15 cellular contexts compared by ENCODE assay signal in the genomic region with DNA sequence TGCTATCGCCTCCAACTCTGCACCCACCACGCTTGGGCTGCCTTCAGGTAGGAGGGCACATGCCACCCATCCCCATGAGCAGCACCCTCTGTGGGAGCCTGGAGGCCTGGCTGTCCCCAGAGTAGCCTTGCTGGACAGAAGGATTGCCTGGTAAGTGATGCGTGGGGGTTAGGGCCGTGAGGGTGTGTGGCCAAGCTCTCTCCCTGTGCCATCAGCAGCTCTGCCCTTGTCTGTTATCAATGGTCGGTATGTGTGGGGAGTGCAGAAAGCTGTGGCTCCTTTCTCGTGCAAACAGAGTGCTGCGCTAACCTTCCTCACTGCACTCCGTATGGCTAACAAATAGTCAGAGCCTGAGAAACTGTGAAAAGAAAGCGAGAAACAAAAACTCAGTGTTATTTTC.
DNase-seq lines count a peak whose midpoint lies in the region; ATAC-seq, FAIRE-seq and TF ChIP-seq lines count a peak whose summit lies in the region.
"Had no signal": no experiment of that assay in that cellular context is flagged by ENCODE, and none has a peak within 500 bp of the region (broad histone marks: within the 10 kb centered on the region; RNA-seq: fewer than 3 reads in every experiment).

No MANE protein-coding gene starts in this region.

- H3K4me1 ChIP-seq in HUES64 (ENCODE audit: insufficient read depth, low read length) (peaks cover 33% of the 10 kb centered on the region), endodermal cell (ENCODE audit: control insufficient read depth, insufficient read depth, low read length) (peaks cover 8% of the 10 kb centered on the region), neuronal stem cell (ENCODE audit: control insufficient read depth in 2 of 2, insufficient read depth in 1 of 2, low read depth in 1 of 2, low read length in 2 of 2) (peaks cover 0 to 12% of the 10 kb centered on the region in 2 donors), ovary (ENCODE audit: insufficient read depth) (no peaks in the 10 kb centered on the region)
- H3K4me1 ChIP-seq: A549, BE2C had no signal

- H3K36me3 ChIP-seq in HUES64 (ENCODE audit: insufficient read depth, low read length), result no peaks in the 10 kb centered on the region
- no peaks in the 10 kb centered on the region for H3K36me3 ChIP-seq in endodermal cell (ENCODE audit: control insufficient read depth, insufficient read depth, low read length)
- no peaks in the 10 kb centered on the region for H3K36me3 ChIP-seq in neuronal stem cell (replicated peaks in 1 of 2; ENCODE audit: control insufficient read depth in 2 of 2, insufficient read depth in 2 of 2, low read length in 2 of 2)
- no peaks in the 10 kb centered on the region for H3K36me3 ChIP-seq in ovary
- H3K36me3 ChIP-seq: BE2C had no signal

- TF ChIP-seq CTCF in endodermal cell (conservative IDR thresholded peaks at IDR 0.05), result no peak
- no peak for TF ChIP-seq CTCF in ovary (IDR thresholded peaks at IDR 0.05)

- H3K9me3 ChIP-seq in HUES64 (ENCODE audit: insufficient read depth, low read depth, low read length) (no peaks in the 10 kb centered on the region), endodermal cell (ENCODE audit: control insufficient read depth, low read length) (no peaks in the 10 kb centered on the region), neuronal stem cell (replicated peaks in 1 of 2; ENCODE audit: control insufficient read depth in 2 of 2, insufficient read depth in 1 of 2, low read depth in 1 of 2, low read length in 2 of 2) (no peaks in the 10 kb centered on the region), ovary (no peaks in the 10 kb centered on the region)
- H3K9me3 ChIP-seq: A549, BE2C had no signal

- no peak for TF ChIP-seq POLR2A in ovary (IDR thresholded peaks at IDR 0.05)

- no peak overlapping the region for H2BK5ac ChIP-seq in neuronal stem cell (ENCODE audit: low read length)

- no peak overlapping the region for H3K23ac ChIP-seq in neuronal stem cell (ENCODE audit: low read depth, low read length, poor library complexity)

- TF ChIP-seq EP300 in ovary (IDR thresholded peaks at IDR 0.05), result no peak

- H3K4me3 Mint-ChIP-seq in endodermal cell (no peak overlapping the region), T-cell (no peak overlapping the region)
- H3K4me3 Mint-ChIP-seq: CD4-positive, alpha-beta memory T cell had no signal

- intact Hi-C loops in ovary (cut with DNase I), result no loop called here

- CTCF ChIA-PET in T-cell (lab: Charles Lee), result no interaction called here

- no peak overlapping the region for H3K4me2 ChIP-seq in neuronal stem cell (ENCODE audit: insufficient read depth, low read length, poor library complexity, severe bottlenecking)
- H3K4me2 ChIP-seq: A549 had no signal

- H3K27me3 Mint-ChIP-seq in endodermal cell (ENCODE audit: insufficient read depth), result peaks cover 2% of the 10 kb centered on the region
- H3K27me3 Mint-ChIP-seq in T-cell, result no peaks in the 10 kb centered on the region

- H3K27ac Mint-ChIP-seq in endodermal cell (no peak overlapping the region), T-cell (no peak overlapping the region)
- H3K27ac Mint-ChIP-seq: CD4-positive, alpha-beta memory T cell had no signal

- no peak overlapping the region for H4K8ac ChIP-seq in neuronal stem cell (ENCODE audit: low read depth, low read length)

- H3K36me3 Mint-ChIP-seq in endodermal cell (ENCODE audit: low read depth), result no peaks in the 10 kb centered on the region
- no peaks in the 10 kb centered on the region for H3K36me3 Mint-ChIP-seq in T-cell
- H3K36me3 Mint-ChIP-seq: CD4-positive, alpha-beta memory T cell had no signal

- H3K4ac ChIP-seq in neuronal stem cell (ENCODE audit: low read length), result no peak overlapping the region

- 51% methylated on average over 9 of the region's 9 CpGs for WGBS in HUES64
- 57 to 72% methylated on average over 6 to 9 of the region's 9 CpGs for WGBS in endodermal cell (ENCODE audit: insufficient coverage in 1 of 2, insufficient read length in 1 of 2), 2 experiments
- WGBS in neuronal stem cell (ENCODE audit: extremely low coverage in 2 of 2, insufficient read length in 2 of 2, insufficient replicate concordance in 1 of 2), 2 donors, result no CpG with 5 or more reads among the region's 9 CpGs
- 33 to 41% (median 35%) methylated on average over 9 of the region's 9 CpGs for WGBS in ovary, 3 donors

- H2BK15ac ChIP-seq in neuronal stem cell (ENCODE audit: low read length), result no peak overlapping the region

- H3K27me3 ChIP-seq in HUES64 (ENCODE audit: insufficient read depth, low read length) (no peaks in the 10 kb centered on the region), endodermal cell (ENCODE audit: control insufficient read depth, insufficient read depth, low read length, poor library complexity, severe bottlenecking) (no peaks in the 10 kb centered on the region), layer of hippocampus (ENCODE audit: control insufficient read depth, insufficient read depth, low read length) (no peaks in the 10 kb centered on the region), neuronal stem cell (ENCODE audit: control insufficient read depth in 3 of 3, insufficient read depth in 3 of 3, low read depth in 1 of 3, low read length in 3 of 3) (peaks cover 0 to 5% (median 0%) of the 10 kb centered on the region in 3 experiments), ovary (no peaks in the 10 kb centered on the region)
- H3K27me3 ChIP-seq: BE2C had no signal

- DNase-seq in endodermal cell, result peak; percentile 56
- no peak for DNase-seq in neuronal stem cell (ENCODE audit: low spot score)
- DNase-seq in T-cell, result no peak
- no peak for DNase-seq in RCC 7860 (ENCODE audit: low spot score)
- DNase-seq in ovary, result no peak
- DNase-seq: BE2C; CD4-positive, alpha-beta memory T cell; DMS79 had no signal

- H3K4me1 Mint-ChIP-seq in endodermal cell (peaks cover 39% of the 10 kb centered on the region), T-cell (no peaks in the 10 kb centered on the region)
- H3K4me1 Mint-ChIP-seq: CD4-positive, alpha-beta memory T cell had no signal

- H3K27ac ChIP-seq in HUES64 (ENCODE audit: low read depth, low read length) (peak overlapping the region; percentile 55; the same call in 1 of the 2 replicates), endodermal cell (ENCODE audit: low read depth, low read length) (peak overlapping the region; percentile 3), layer of hippocampus (ENCODE audit: low read depth, low read length) (peak overlapping the region; percentile 30), neuronal stem cell (replicated peaks; ENCODE audit: low read length) (no peak overlapping the region), ovary (no peak overlapping the region)
- H3K27ac ChIP-seq: A549, C4-2B had no signal

- H3K4me3 ChIP-seq in HUES64 (ENCODE audit: low read length) (no peak overlapping the region), endodermal cell (ENCODE audit: low read length) (no peak overlapping the region), neuronal stem cell (ENCODE audit: low read length in 2 of 2) (peak overlapping the region in 1 of 2 donors; percentile 7), ovary (no peak overlapping the region)
- H3K4me3 ChIP-seq: A549, GM12878 had no signal

- ATAC-seq in T-cell (replicated peaks in 1 of 4), result no peak
- ATAC-seq in GM21390 (IDR thresholded peaks at IDR 0.05; ENCODE audit: unreplicated experiment), result no peak
- ATAC-seq: A549, GM12878 had no signal

- H4K91ac ChIP-seq in neuronal stem cell (ENCODE audit: low read depth, low read length, poor library complexity), result no peak overlapping the region

- H2BK120ac ChIP-seq in neuronal stem cell (ENCODE audit: low read depth, low read length), result no peak overlapping the region

- no peak overlapping the region for H2BK12ac ChIP-seq in neuronal stem cell (ENCODE audit: low read length)

- no peak for FAIRE-seq in RCC 7860 (lab: Jason Lieb, UNC)
- FAIRE-seq: A549, GM12878, GM18507 had no signal

- POLR2A ChIA-PET in T-cell (lab: Charles Lee), result no interaction called here

- peak overlapping the region; percentile 56 for H2AK5ac ChIP-seq in neuronal stem cell (ENCODE audit: low read depth, low read length)

- H2AFZ ChIP-seq in neuronal stem cell (ENCODE audit: low read length), result no peak overlapping the region

- peak overlapping the region; percentile 57 for H3K14ac ChIP-seq in neuronal stem cell (ENCODE audit: low read length)

- no peaks in the 10 kb centered on the region for H3K79me1 ChIP-seq in neuronal stem cell (ENCODE audit: low read depth, low read length)

- H3K9ac ChIP-seq in HUES64 (ENCODE audit: low read depth, low read length) (no peak overlapping the region), endodermal cell (ENCODE audit: extremely low read depth, low read length, poor library complexity, severe bottlenecking) (no peak overlapping the region), neuronal stem cell (ENCODE audit: low read depth, low read length, poor library complexity) (peak overlapping the region; percentile 56)

- no peaks in the 10 kb centered on the region for H3K9me3 Mint-ChIP-seq in endodermal cell
- H3K9me3 Mint-ChIP-seq in T-cell, result peaks cover 0 to 3% (median 0%) of the 10 kb centered on the region in 3 donors

- peak overlapping the region; percentile 86 for H3K18ac ChIP-seq in neuronal stem cell (ENCODE audit: low read length)

Comparison
In these comparisons a context has a peak if more than half of its experiments do, and no peak if none do; other contexts are left out.
1. H3K27ac ChIP-seq: peak in HUES64 (single experiment), endodermal cell (single experiment) and layer of hippocampus (single experiment); none in neuronal stem cell (single experiment) and ovary (0 of 2).